ENCODE assay signal across 1 cellular context in genomic region chr15:57951328-57951932, GRCh38.
TF ChIP-seq lines count a peak whose summit lies in the region.

No MANE protein-coding gene starts in this region.

TF ChIP-seq in K562, 482 proteins besides CTCF, POLR2A, EP300 and RAD21 (continued from another document):
- peak; percentile 36; the same call in 1 of the 2 replicates for TF ChIP-seq MGA (IDR thresholded peaks at IDR 0.05)
- TF ChIP-seq L3MBTL2 (IDR thresholded peaks at IDR 0.05): peak; percentile 78
- no peak for TF ChIP-seq CTCFL (IDR thresholded peaks at IDR 0.05; ENCODE audit: borderline replicate concordance, insufficient read depth, low read depth, low read length, poor library complexity, severe bottlenecking)
- TF ChIP-seq TEAD1 (CRISPR knock-in tag; IDR thresholded peaks at IDR 0.05): peak in 1 of 2 experiments; percentile 4; a peak in 1 of 4 replicates
- peak; percentile 76; the same call in 1 of the 2 replicates for TF ChIP-seq HDAC8 (tag; IDR thresholded peaks at IDR 0.05)
- TF ChIP-seq ZBTB26 (CRISPR knock-in tag; IDR thresholded peaks at IDR 0.05): 0 out of 2 replicates have a peak, but pooled peaks have one; percentile 43
- TF ChIP-seq JUNB (CRISPR knock-in tag; conservative IDR thresholded peaks at IDR 0.05): no peak
- TF ChIP-seq ZNF77 (CRISPR knock-in tag; IDR thresholded peaks at IDR 0.05): no peak
- no peak for TF ChIP-seq ARHGAP35 (IDR thresholded peaks at IDR 0.05; ENCODE audit: partially characterized antibody)
- TF ChIP-seq DDX20 (tag; IDR thresholded peaks at IDR 0.05; ENCODE audit: low read depth): 0 out of 2 replicates have a peak, but pooled peaks have one; percentile 22
- TF ChIP-seq CXXC5 (CRISPR knock-in tag; IDR thresholded peaks at IDR 0.05): 0 out of 2 replicates have a peak, but pooled peaks have one; percentile 20
- TF ChIP-seq POLR2G (IDR thresholded peaks at IDR 0.05; ENCODE audit: low read depth, low read length): peak; percentile 51; the same call in 1 of the 2 replicates
- peak; percentile 11; the same call in 1 of the 2 replicates for TF ChIP-seq RFX7 (CRISPR knock-in tag; IDR thresholded peaks at IDR 0.05)
- no peak for TF ChIP-seq ZNF518B (CRISPR knock-in tag; IDR thresholded peaks at IDR 0.05)
- no peak for TF ChIP-seq YY1 (IDR thresholded peaks at IDR 0.05; ENCODE audit: borderline replicate concordance in 1 of 3, control insufficient read depth in 1 of 3, extremely low read depth in 1 of 3, insufficient read depth in 3 of 3, insufficient read length in 1 of 3, insufficient replicate concordance in 2 of 3, low read depth in 1 of 3, low read length in 2 of 3)
- 0 out of 2 replicates have a peak, but pooled peaks have one; percentile 18 for TF ChIP-seq ELF4 (CRISPR knock-in tag; IDR thresholded peaks at IDR 0.05)
- 0 out of 2 replicates have a peak, but pooled peaks have one; percentile 19 for TF ChIP-seq OTX1 (CRISPR knock-in tag; IDR thresholded peaks at IDR 0.05)
- TF ChIP-seq HCFC1 (IDR thresholded peaks at IDR 0.05; ENCODE audit: low read depth, low read length): no peak
